Comparison of ENCODE assay signal across 1 cellular context in the genomic region with DNA sequence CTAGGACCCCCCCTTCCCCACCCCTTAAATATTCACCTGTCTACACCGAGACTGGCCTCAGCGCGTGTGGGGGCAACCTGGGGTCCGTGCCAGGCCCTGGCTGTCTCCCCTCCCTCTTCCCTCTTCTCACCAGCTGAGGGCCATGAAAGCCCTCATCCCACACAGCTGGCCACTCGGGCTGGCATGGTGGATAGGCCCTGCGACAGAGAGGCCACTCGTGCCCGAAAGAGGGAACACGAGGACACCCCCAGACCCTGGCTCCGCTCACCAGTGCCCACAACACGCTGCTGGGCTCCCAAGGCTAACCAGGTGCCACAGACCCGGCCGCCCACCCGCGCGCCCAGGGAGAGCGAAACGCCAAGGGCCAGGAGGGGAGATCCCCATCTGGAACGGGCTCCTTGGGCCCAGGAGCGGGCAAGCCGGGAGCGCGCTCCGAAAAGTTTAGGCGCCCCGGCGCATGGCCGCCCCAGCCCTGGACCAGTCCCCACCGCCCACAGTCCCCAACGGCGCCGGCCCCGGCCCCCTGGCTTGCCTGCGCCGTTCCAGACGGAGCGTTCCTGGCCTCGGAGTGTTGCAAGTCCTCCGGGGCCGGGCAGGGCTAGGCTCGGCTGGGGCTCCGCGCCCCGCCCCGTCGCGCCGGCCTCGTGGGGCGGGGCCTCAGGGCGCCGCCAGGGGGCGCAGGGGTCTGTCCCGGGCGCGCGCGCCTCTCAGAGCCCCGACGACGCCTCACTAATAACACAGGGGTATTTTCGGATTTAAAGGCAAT.
TF ChIP-seq lines count a peak whose summit lies in the region.

Gene TMBIM1, minus strand, starts transcription at position 570 of the 766 bp plus-strand sequence. CDS start 10,362 bp downstream, outside the sequence.

TF ChIP-seq in HepG2, 621 proteins besides CTCF, POLR2A, EP300 and RAD21 (continued from another document and continues in another):
- TF ChIP-seq, protein P1, sequence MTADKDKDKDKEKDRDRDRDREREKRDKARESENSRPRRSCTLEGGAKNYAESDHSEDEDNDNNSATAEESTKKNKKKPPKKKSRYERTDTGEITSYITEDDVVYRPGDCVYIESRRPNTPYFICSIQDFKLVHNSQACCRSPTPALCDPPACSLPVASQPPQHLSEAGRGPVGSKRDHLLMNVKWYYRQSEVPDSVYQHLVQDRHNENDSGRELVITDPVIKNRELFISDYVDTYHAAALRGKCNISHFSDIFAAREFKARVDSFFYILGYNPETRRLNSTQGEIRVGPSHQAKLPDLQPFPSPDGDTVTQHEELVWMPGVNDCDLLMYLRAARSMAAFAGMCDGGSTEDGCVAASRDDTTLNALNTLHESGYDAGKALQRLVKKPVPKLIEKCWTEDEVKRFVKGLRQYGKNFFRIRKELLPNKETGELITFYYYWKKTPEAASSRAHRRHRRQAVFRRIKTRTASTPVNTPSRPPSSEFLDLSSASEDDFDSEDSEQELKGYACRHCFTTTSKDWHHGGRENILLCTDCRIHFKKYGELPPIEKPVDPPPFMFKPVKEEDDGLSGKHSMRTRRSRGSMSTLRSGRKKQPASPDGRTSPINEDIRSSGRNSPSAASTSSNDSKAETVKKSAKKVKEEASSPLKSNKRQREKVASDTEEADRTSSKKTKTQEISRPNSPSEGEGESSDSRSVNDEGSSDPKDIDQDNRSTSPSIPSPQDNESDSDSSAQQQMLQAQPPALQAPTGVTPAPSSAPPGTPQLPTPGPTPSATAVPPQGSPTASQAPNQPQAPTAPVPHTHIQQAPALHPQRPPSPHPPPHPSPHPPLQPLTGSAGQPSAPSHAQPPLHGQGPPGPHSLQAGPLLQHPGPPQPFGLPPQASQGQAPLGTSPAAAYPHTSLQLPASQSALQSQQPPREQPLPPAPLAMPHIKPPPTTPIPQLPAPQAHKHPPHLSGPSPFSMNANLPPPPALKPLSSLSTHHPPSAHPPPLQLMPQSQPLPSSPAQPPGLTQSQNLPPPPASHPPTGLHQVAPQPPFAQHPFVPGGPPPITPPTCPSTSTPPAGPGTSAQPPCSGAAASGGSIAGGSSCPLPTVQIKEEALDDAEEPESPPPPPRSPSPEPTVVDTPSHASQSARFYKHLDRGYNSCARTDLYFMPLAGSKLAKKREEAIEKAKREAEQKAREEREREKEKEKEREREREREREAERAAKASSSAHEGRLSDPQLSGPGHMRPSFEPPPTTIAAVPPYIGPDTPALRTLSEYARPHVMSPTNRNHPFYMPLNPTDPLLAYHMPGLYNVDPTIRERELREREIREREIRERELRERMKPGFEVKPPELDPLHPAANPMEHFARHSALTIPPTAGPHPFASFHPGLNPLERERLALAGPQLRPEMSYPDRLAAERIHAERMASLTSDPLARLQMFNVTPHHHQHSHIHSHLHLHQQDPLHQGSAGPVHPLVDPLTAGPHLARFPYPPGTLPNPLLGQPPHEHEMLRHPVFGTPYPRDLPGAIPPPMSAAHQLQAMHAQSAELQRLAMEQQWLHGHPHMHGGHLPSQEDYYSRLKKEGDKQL (CRISPR knock-in tag; IDR thresholded peaks at IDR 0.05; ENCODE audit: low read depth): peak; percentile 50; the same call in 1 of the 2 replicates
- TF ChIP-seq ZNF33B (CRISPR knock-in tag; IDR thresholded peaks at IDR 0.05) (no peak), IRF1 (CRISPR knock-in tag; IDR thresholded peaks at IDR 0.05; ENCODE audit: low read depth) (no peak), RNF2 (conservative IDR thresholded peaks at IDR 0.05; ENCODE audit: low read depth) (peak; percentile 69; the same call in 1 of the 2 replicates), POGZ (CRISPR knock-in tag; IDR thresholded peaks at IDR 0.05) (no peak), FOXM1 (CRISPR knock-in tag; IDR thresholded peaks at IDR 0.05) (no peak), ZNF121 (CRISPR knock-in tag; IDR thresholded peaks at IDR 0.05) (no peak; the same call in 1 of the 2 replicates), SMARCC2 (IDR thresholded peaks at IDR 0.05) (no peak), ZNF772 (CRISPR knock-in tag; IDR thresholded peaks at IDR 0.05) (peak; percentile 36; the same call in 1 of the 2 replicates), SIX1 (CRISPR knock-in tag; IDR thresholded peaks at IDR 0.05; ENCODE audit: borderline replicate concordance) (no peak), STAT5B (CRISPR knock-in tag; IDR thresholded peaks at IDR 0.05) (no peak), NPAS2 (CRISPR knock-in tag; IDR thresholded peaks at IDR 0.05; ENCODE audit: borderline replicate concordance) (no peak), MEF2D (CRISPR knock-in tag; IDR thresholded peaks at IDR 0.05) (no peak), MLXIP (CRISPR knock-in tag; IDR thresholded peaks at IDR 0.05; ENCODE audit: borderline replicate concordance) (no peak), NAIF1 (CRISPR knock-in tag; IDR thresholded peaks at IDR 0.05; ENCODE audit: borderline replicate concordance) (0 out of 2 replicates have a peak, but pooled peaks have one; percentile 38), HCFC1 (IDR thresholded peaks at IDR 0.05; ENCODE audit: low read depth, low read length) (no peak), RARA (CRISPR knock-in tag; IDR thresholded peaks at IDR 0.05) (0 out of 2 replicates have a peak, but pooled peaks have one; percentile 51), ZNF780A (CRISPR knock-in tag; IDR thresholded peaks at IDR 0.05) (no peak), KLF12 (CRISPR knock-in tag; IDR thresholded peaks at IDR 0.05; ENCODE audit: borderline replicate concordance) (peak; percentile 98), ZNF670 (CRISPR knock-in tag; IDR thresholded peaks at IDR 0.05; ENCODE audit: borderline replicate concordance) (no peak), HMGA1 (CRISPR knock-in tag; conservative IDR thresholded peaks at IDR 0.05) (no peak), ZNF747 (CRISPR knock-in tag; IDR thresholded peaks at IDR 0.05; ENCODE audit: borderline replicate concordance) (no peak), RFXAP (CRISPR knock-in tag; IDR thresholded peaks at IDR 0.05; ENCODE audit: borderline replicate concordance) (no peak; the same call in 1 of the 2 replicates), TEF (CRISPR knock-in tag; IDR thresholded peaks at IDR 0.05) (no peak; the same call in 1 of the 2 replicates), NCOA2 (CRISPR knock-in tag; IDR thresholded peaks at IDR 0.05) (no peak), ZNF720 (CRISPR knock-in tag; IDR thresholded peaks at IDR 0.05) (no peak), KMT2B (CRISPR knock-in tag; IDR thresholded peaks at IDR 0.05) (peak; percentile 35)
- TF ChIP-seq, protein P2, sequence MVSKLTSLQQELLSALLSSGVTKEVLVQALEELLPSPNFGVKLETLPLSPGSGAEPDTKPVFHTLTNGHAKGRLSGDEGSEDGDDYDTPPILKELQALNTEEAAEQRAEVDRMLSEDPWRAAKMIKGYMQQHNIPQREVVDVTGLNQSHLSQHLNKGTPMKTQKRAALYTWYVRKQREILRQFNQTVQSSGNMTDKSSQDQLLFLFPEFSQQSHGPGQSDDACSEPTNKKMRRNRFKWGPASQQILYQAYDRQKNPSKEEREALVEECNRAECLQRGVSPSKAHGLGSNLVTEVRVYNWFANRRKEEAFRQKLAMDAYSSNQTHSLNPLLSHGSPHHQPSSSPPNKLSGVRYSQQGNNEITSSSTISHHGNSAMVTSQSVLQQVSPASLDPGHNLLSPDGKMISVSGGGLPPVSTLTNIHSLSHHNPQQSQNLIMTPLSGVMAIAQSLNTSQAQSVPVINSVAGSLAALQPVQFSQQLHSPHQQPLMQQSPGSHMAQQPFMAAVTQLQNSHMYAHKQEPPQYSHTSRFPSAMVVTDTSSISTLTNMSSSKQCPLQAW (CRISPR knock-in tag; IDR thresholded peaks at IDR 0.05): peak; percentile 82
- TF ChIP-seq, protein P3, sequence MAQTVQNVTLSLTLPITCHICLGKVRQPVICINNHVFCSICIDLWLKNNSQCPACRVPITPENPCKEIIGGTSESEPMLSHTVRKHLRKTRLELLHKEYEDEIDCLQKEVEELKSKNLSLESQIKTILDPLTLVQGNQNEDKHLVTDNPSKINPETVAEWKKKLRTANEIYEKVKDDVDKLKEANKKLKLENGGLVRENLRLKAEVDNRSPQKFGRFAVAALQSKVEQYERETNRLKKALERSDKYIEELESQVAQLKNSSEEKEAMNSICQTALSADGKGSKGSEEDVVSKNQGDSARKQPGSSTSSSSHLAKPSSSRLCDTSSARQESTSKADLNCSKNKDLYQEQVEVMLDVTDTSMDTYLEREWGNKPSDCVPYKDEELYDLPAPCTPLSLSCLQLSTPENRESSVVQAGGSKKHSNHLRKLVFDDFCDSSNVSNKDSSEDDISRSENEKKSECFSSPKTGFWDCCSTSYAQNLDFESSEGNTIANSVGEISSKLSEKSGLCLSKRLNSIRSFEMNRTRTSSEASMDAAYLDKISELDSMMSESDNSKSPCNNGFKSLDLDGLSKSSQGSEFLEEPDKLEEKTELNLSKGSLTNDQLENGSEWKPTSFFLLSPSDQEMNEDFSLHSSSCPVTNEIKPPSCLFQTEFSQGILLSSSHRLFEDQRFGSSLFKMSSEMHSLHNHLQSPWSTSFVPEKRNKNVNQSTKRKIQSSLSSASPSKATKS (CRISPR knock-in tag; IDR thresholded peaks at IDR 0.05): no peak
- TF ChIP-seq, protein P4, sequence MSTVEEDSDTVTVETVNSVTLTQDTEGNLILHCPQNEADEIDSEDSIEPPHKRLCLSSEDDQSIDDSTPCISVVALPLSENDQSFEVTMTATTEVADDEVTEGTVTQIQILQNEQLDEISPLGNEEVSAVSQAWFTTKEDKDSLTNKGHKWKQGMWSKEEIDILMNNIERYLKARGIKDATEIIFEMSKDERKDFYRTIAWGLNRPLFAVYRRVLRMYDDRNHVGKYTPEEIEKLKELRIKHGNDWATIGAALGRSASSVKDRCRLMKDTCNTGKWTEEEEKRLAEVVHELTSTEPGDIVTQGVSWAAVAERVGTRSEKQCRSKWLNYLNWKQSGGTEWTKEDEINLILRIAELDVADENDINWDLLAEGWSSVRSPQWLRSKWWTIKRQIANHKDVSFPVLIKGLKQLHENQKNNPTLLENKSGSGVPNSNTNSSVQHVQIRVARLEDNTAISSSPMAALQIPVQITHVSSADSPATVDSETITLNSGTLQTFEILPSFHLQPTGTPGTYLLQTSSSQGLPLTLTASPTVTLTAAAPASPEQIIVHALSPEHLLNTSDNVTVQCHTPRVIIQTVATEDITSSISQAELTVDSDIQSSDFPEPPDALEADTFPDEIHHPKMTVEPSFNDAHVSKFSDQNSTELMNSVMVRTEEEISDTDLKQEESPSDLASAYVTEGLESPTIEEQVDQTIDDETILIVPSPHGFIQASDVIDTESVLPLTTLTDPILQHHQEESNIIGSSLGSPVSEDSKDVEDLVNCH (CRISPR knock-in tag; IDR thresholded peaks at IDR 0.05): no peak
- TF ChIP-seq, protein P5, sequence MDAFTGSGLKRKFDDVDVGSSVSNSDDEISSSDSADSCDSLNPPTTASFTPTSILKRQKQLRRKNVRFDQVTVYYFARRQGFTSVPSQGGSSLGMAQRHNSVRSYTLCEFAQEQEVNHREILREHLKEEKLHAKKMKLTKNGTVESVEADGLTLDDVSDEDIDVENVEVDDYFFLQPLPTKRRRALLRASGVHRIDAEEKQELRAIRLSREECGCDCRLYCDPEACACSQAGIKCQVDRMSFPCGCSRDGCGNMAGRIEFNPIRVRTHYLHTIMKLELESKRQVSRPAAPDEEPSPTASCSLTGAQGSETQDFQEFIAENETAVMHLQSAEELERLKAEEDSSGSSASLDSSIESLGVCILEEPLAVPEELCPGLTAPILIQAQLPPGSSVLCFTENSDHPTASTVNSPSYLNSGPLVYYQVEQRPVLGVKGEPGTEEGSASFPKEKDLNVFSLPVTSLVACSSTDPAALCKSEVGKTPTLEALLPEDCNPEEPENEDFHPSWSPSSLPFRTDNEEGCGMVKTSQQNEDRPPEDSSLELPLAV (CRISPR knock-in tag; conservative IDR thresholded peaks at IDR 0.05; ENCODE audit: low read depth): no peak
- TF ChIP-seq, protein P6, sequence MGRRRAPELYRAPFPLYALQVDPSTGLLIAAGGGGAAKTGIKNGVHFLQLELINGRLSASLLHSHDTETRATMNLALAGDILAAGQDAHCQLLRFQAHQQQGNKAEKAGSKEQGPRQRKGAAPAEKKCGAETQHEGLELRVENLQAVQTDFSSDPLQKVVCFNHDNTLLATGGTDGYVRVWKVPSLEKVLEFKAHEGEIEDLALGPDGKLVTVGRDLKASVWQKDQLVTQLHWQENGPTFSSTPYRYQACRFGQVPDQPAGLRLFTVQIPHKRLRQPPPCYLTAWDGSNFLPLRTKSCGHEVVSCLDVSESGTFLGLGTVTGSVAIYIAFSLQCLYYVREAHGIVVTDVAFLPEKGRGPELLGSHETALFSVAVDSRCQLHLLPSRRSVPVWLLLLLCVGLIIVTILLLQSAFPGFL (CRISPR knock-in tag; IDR thresholded peaks at IDR 0.05): no peak
- TF ChIP-seq, protein P7, sequence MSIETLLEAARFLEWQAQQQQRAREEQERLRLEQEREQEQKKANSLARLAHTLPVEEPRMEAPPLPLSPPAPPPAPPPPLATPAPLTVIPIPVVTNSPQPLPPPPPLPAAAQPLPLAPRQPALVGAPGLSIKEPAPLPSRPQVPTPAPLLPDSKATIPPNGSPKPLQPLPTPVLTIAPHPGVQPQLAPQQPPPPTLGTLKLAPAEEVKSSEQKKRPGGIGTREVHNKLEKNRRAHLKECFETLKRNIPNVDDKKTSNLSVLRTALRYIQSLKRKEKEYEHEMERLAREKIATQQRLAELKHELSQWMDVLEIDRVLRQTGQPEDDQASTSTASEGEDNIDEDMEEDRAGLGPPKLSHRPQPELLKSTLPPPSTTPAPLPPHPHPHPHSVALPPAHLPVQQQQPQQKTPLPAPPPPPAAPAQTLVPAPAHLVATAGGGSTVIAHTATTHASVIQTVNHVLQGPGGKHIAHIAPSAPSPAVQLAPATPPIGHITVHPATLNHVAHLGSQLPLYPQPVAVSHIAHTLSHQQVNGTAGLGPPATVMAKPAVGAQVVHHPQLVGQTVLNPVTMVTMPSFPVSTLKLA (IDR thresholded peaks at IDR 0.05): no peak
